ENCODE assay signal across 8 cellular contexts in the genomic region with DNA sequence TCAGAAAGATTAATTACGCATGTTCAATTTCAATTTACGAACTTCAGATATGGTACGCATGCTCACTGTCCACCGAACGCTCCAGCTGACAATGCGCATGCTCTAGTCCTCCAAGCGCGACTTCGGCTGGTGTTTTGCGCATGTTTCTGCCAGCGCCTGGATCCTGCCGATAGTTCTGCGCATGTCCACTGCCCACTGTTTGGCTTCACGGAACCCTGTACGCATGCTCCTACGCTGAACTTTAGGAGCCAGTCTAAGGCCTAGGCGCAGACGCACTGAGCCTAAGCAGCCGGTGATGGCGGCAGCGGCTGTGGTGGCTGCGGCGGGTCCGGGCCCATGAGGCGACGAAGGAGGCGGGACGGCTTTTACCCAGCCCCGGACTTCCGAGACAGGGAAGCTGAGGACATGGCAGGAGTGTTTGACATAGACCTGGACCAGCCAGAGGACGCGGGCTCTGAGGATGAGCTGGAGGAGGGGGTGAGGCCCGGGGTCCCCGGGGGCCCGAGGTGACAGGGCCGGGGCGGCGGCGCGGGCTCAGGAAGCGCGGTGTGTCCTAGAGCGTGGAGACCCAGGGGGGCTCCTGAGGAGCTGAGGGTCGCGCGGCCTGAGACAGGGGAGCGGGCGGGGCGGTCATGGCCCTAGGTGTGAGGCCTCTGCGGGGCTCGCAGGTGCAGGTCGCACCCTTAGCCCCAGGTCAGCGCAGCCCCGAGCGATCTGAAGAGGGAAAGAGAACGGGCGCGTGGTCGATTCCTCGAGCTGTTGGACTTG. TPM values are rescaled to one million over a fixed set of nuclear protein-coding genes. Genes with fewer than 3 reads are reported as not detected.
DNase-seq lines count a peak whose midpoint lies in the region; ATAC-seq and TF ChIP-seq lines count a peak whose summit lies in the region.

A gene (plus strand): TSS at position 273 of the 768 bp plus-strand sequence. CDS start 64 bp downstream, at position 337.
A gene with protein sequence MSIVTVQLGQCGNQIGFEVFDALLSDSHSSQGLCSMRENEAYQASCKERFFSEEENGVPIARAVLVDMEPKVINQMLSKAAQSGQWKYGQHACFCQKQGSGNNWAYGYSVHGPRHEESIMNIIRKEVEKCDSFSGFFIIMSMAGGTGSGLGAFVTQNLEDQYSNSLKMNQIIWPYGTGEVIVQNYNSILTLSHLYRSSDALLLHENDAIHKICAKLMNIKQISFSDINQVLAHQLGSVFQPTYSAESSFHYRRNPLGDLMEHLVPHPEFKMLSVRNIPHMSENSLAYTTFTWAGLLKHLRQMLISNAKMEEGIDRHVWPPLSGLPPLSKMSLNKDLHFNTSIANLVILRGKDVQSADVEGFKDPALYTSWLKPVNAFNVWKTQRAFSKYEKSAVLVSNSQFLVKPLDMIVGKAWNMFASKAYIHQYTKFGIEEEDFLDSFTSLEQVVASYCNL (minus strand): TSS at position 95 of the 768 bp plus-strand sequence. CDS start 1,941 bp downstream, outside the sequence.

- H3K27ac Mint-ChIP-seq in activated B cell treated with CpG ODN at 0.5 μM for 24 hours: peak within 1 kb of the TSS; percentile 98
- H3K27ac Mint-ChIP-seq in immature natural killer cell: peak within 1 kb of the TSS; percentile 98 to 99 (median 99)

- peaks cover 31% of the 10 kb centered on the region for H3K36me3 Mint-ChIP-seq in activated B cell treated with CpG ODN at 0.5 μM for 24 hours (ENCODE audit: low read depth)
- H3K36me3 Mint-ChIP-seq in immature natural killer cell: peaks cover 5 to 6% (median 6%) of the 10 kb centered on the region in 3 donors

- H3K4me3 Mint-ChIP-seq in activated B cell treated with CpG ODN at 0.5 μM for 24 hours (peak within 1 kb of the TSS; percentile 99), immature natural killer cell (peak within 1 kb of the TSS; percentile 96 to 100 (median 99))

- peak within 1 kb of the TSS; percentile 90 for H3K4me3 ChIP-seq in AG04450 (ENCODE audit: low read depth, low read length)

- TF ChIP-seq CTCF in AG04450 (IDR thresholded peaks at IDR 0.05; ENCODE audit: low read depth, low read length) (no peak), activated B cell treated with CpG ODN at 0.5 μM for 24 hours (IDR thresholded peaks at IDR 0.05) (no peak)

- POLR2A ChIA-PET in AG04450 (lab: Yijun Ruan, JAX): interaction anchor here (0.5 to 1.0 kb wide), 4 partner anchors 50 to 186 kb away, joined by 4 to 8 read pairs (median 4); a partner anchor contains a TSS
- POLR2A ChIA-PET in activated B cell treated with CpG ODN at 0.5 μM for 24 hours (lab: Charles Lee): interaction anchor here (0.6 to 2.6 kb wide), 16 partner anchors 34 to 1262 kb away, joined by 3 to 13 read pairs (median 4); a partner anchor contains a TSS

- DNase-seq in AG04450 (ENCODE audit: low read depth, low spot score): peak; percentile 100
- DNase-seq in NCI-H345 (lab: John Stamatoyannopoulos, UW): peak; percentile 98
- DNase-seq in activated B cell treated with CpG ODN at 0.5 μM for 24 hours: peak; percentile 86
- peak; percentile 98 for DNase-seq in central memory CD4-positive, alpha-beta T cell
- peak; percentile 97 to 99 (median 98) for DNase-seq in immature natural killer cell
- DNase-seq in smooth muscle cell of the brain vasculature (ENCODE audit: low read depth, low spot score): peak; percentile 98

- no peaks in the 10 kb centered on the region for H3K9me3 ChIP-seq in AG04450 (ENCODE audit: control insufficient read depth, insufficient read depth, low read length)

- H3K4me1 Mint-ChIP-seq in activated B cell treated with CpG ODN at 0.5 μM for 24 hours (peaks cover 44% of the 10 kb centered on the region), immature natural killer cell (peaks cover 48 to 71% of the 10 kb centered on the region in 2 donors)

- CTCF ChIA-PET in AG04450 (lab: Charles Lee) (interaction anchor here (1.2 to 1.6 kb wide), 2 partner anchors 21 to 143 kb away, joined by 3 to 8 read pairs; no protein-coding TSS in a partner anchor), activated B cell treated with CpG ODN at 0.5 μM for 24 hours (lab: Charles Lee) (interaction anchor here (0.9 to 1.5 kb wide), 5 partner anchors 21 to 186 kb away, joined by 3 to 5 read pairs (median 3); a partner anchor contains a TSS)

- no peaks in the 10 kb centered on the region for H3K27me3 Mint-ChIP-seq in activated B cell treated with CpG ODN at 0.5 μM for 24 hours
- H3K27me3 Mint-ChIP-seq in immature natural killer cell (ENCODE audit: low read depth in 3 of 3): peaks cover 3 to 14% (median 12%) of the 10 kb centered on the region in 3 donors

- intact Hi-C loops in activated B cell treated with CpG ODN at 0.5 μM for 24 hours (cut with micrococcal nuclease): loop anchor here (1.0 to 5.0 kb wide), 9 partner anchors 56 to 1374 kb away; a partner anchor contains a TSS

- H3K27me3 ChIP-seq in AG04450 (ENCODE audit: control insufficient read depth, insufficient read depth, low read length): no peaks in the 10 kb centered on the region

- H3K27ac ChIP-seq in AG04450 (ENCODE audit: low read depth, low read length): peak within 1 kb of the TSS; percentile 70

- no peaks in the 10 kb centered on the region for H3K9me3 Mint-ChIP-seq in activated B cell treated with CpG ODN at 0.5 μM for 24 hours
- H3K9me3 Mint-ChIP-seq in immature natural killer cell: no peaks in the 10 kb centered on the region

- ATAC-seq in GM18909 (IDR thresholded peaks at IDR 0.05; ENCODE audit: poor library complexity, unreplicated experiment) (peak; percentile 91), HG03175 (IDR thresholded peaks at IDR 0.05; ENCODE audit: unreplicated experiment) (peak; percentile 90), activated B cell treated with CpG ODN at 0.5 μM for 24 hours (ENCODE audit: low read depth) (peak; percentile 91)

RNA-seq across cellular contexts. Expression of the first gene that starts in this region (rescaled TPM):
- polyA plus RNA-seq in AG04450 (2011; rRNA removed) (19.1 and 21.9 TPM in 2 replicates), immature natural killer cell (10 to 100 TPM; 10.4 to 24.7 (median 14.5) TPM)
- polyA minus RNA-seq in AG04450 (2011; rRNA and poly(A)+ RNA removed): 15.7 and 21.8 TPM in 2 replicates
- total RNA-seq in activated B cell treated with CpG ODN at 0.5 μM for 24 hours: 57.7 and 63.0 TPM in 2 replicates

RNA-seq across cellular contexts. Expression of the second gene that starts in this region (rescaled TPM):
- 3.9 and 5.1 TPM in 2 replicates for polyA plus RNA-seq in AG04450 (2011; rRNA removed)
- 3.4 and 6.0 TPM in 2 replicates for polyA minus RNA-seq in AG04450 (2011; rRNA and poly(A)+ RNA removed)
- total RNA-seq in activated B cell treated with CpG ODN at 0.5 μM for 24 hours: 10.5 and 15.1 TPM in 2 replicates
- polyA plus RNA-seq in immature natural killer cell: 10 to 100 TPM in 2 of 3 donors, 1 to 10 TPM in 1; 8.8 to 12.7 (median 10.1) TPM

Comparison
In these comparisons a context has a peak if more than half of its experiments do, and no peak if none do; other contexts are left out.
1. Peak in every context shown above with its lines: DNase-seq, ATAC-seq, H3K4me3 ChIP-seq and H3K27ac ChIP-seq.